Comparison of ENCODE assay signal across 1 cellular context in the genomic region with DNA sequence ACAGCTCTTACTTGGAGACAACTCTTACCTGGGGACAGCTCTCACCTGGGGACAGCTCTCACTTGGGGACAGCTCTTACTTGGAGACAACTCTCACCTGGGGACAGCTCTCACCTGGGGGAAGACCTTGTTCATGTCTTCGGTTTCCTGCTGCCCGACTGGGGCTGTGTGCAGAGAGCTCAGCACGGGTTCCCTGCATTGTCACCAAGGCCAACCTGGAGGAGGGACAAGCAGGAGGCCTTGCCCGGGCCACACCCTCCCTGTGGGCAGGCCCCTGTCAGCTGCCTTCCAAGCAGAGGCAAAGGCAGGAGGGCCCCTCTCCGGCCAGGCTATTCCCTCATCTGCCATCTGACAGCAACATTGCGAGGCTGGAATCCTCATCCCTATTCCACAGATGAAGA.
TF ChIP-seq lines count a peak whose summit lies in the region.

A gene with protein sequence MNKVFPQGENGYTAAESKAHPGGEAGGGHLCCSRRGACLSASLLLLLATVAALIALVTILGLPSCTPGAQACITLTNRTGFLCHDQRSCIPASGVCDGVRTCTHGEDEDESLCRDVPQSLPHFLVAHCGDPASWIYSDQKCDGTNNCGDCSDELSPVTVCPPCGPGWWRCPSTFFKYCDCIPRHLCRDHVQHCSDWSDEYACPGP (minus strand): TSS at position 208 of the 400 bp plus-strand sequence. CDS start 74 bp downstream, at position 134.

TF ChIP-seq in A549, 52 proteins besides CTCF, POLR2A, EP300 and RAD21 (continued from another document):
- TF ChIP-seq EHMT2 (IDR thresholded peaks at IDR 0.05; ENCODE audit: low read depth) (no peak), MAFK (IDR thresholded peaks at IDR 0.05; ENCODE audit: partially characterized antibody) (no peak), POLR2AphosphoS2 (conservative IDR thresholded peaks at IDR 0.05; ENCODE audit: low read length) (no peak), FOSB (CRISPR knock-in tag; IDR thresholded peaks at IDR 0.05) (no peak), TFCP2L1 (CRISPR knock-in tag; IDR thresholded peaks at IDR 0.05) (no peak), HDAC2 (IDR thresholded peaks at IDR 0.05) (no peak), CBX2 (IDR thresholded peaks at IDR 0.05; ENCODE audit: borderline replicate concordance, low read depth) (no peak), HOXB5 (CRISPR knock-in tag; IDR thresholded peaks at IDR 0.05) (no peak), HOXB13 (CRISPR knock-in tag; IDR thresholded peaks at IDR 0.05; ENCODE audit: low read depth) (no peak), MYC (IDR thresholded peaks at IDR 0.05; ENCODE audit: borderline replicate concordance, low read length) (no peak)
- TF ChIP-seq, protein P1, sequence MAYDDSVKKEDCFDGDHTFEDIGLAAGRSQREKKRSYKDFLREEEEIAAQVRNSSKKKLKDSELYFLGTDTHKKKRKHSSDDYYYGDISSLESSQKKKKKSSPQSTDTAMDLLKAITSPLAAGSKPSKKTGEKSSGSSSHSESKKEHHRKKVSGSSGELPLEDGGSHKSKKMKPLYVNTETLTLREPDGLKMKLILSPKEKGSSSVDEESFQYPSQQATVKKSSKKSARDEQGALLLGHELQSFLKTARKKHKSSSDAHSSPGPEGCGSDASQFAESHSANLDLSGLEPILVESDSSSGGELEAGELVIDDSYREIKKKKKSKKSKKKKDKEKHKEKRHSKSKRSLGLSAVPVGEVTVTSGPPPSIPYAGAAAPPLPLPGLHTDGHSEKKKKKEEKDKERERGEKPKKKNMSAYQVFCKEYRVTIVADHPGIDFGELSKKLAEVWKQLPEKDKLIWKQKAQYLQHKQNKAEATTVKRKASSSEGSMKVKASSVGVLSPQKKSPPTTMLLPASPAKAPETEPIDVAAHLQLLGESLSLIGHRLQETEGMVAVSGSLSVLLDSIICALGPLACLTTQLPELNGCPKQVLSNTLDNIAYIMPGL (CRISPR knock-in tag; IDR thresholded peaks at IDR 0.05; ENCODE audit: borderline replicate concordance): no peak
